ENCODE assay signal across 1 cellular context in genomic region chr15:65533057-65533752, GRCh38.
A peak's percentile ranks its signal among the peaks of the same experiment; 100 is the strongest.
TF ChIP-seq lines count a peak whose summit lies in the region.

No MANE protein-coding gene starts in this region.

TF ChIP-seq in HEK293, 187 proteins besides CTCF, POLR2A, EP300 and RAD21 (continued from another document and continues in another):
- peak; percentile 80 for TF ChIP-seq ZNF398 (tag by site-specific recombination; IDR thresholded peaks at IDR 0.05)
- peak; percentile 23; the same call in 1 of the 2 replicates for TF ChIP-seq ZNF610 (tag by site-specific recombination; IDR thresholded peaks at IDR 0.05; ENCODE audit: borderline replicate concordance)
- TF ChIP-seq PRDM6 (tag by site-specific recombination; IDR thresholded peaks at IDR 0.05), result peak; percentile 98
- no peak for TF ChIP-seq EGR2 (tag by site-specific recombination; IDR thresholded peaks at IDR 0.05; ENCODE audit: low read depth)
- 0 out of 2 replicates have a peak, but pooled peaks have one; percentile 52 for TF ChIP-seq OVOL3 (tag by site-specific recombination; IDR thresholded peaks at IDR 0.05)
- TF ChIP-seq ZNF302 (tag by site-specific recombination; IDR thresholded peaks at IDR 0.05; ENCODE audit: low read depth), result no peak
- TF ChIP-seq ZNF549 (tag by site-specific recombination; IDR thresholded peaks at IDR 0.05), result no peak
- TF ChIP-seq ZNF391 (tag by site-specific recombination; IDR thresholded peaks at IDR 0.05; ENCODE audit: borderline replicate concordance, low read depth), result 0 out of 2 replicates have a peak, but pooled peaks have one; percentile 12
- TF ChIP-seq ZNF248 (tag by site-specific recombination; IDR thresholded peaks at IDR 0.05), result no peak
- no peak for TF ChIP-seq ZNF280D (tag by site-specific recombination; IDR thresholded peaks at IDR 0.05)
- no peak for TF ChIP-seq ZNF292 (tag by site-specific recombination; IDR thresholded peaks at IDR 0.05; ENCODE audit: borderline replicate concordance, low read depth)
- TF ChIP-seq ZBTB6 (tag by site-specific recombination; IDR thresholded peaks at IDR 0.05), result no peak
- TF ChIP-seq ZNF707 (tag by site-specific recombination; IDR thresholded peaks at IDR 0.05), result no peak
- TF ChIP-seq ZNF639 (tag by site-specific recombination; IDR thresholded peaks at IDR 0.05), result peak; percentile 53
- TF ChIP-seq FEZF1 (tag by site-specific recombination; IDR thresholded peaks at IDR 0.05), result peak; percentile 78
- TF ChIP-seq IKZF3 (tag by site-specific recombination; IDR thresholded peaks at IDR 0.05), result peak; percentile 91
- TF ChIP-seq ZNF311 (tag by site-specific recombination; IDR thresholded peaks at IDR 0.05; ENCODE audit: borderline replicate concordance), result no peak
- no peak for TF ChIP-seq ZNF48 (tag by site-specific recombination; IDR thresholded peaks at IDR 0.05)
- 0 out of 2 replicates have a peak, but pooled peaks have one; percentile 6 for TF ChIP-seq PRDM10 (tag by site-specific recombination; IDR thresholded peaks at IDR 0.05)
- TF ChIP-seq ZNF843 (tag by site-specific recombination; IDR thresholded peaks at IDR 0.05), result peak; percentile 88
- TF ChIP-seq GLI2 (tag by site-specific recombination; IDR thresholded peaks at IDR 0.05; ENCODE audit: borderline replicate concordance, low read depth), result peak; percentile 61; the same call in 1 of the 2 replicates
- TF ChIP-seq ZNF16 (tag by site-specific recombination; IDR thresholded peaks at IDR 0.05; ENCODE audit: low read depth), result no peak
- no peak for TF ChIP-seq GLIS1 (tag by site-specific recombination; IDR thresholded peaks at IDR 0.05)
- no peak for TF ChIP-seq SETDB1 (IDR thresholded peaks at IDR 0.05; ENCODE audit: insufficient read length, low read length)
- peak; percentile 86 for TF ChIP-seq ZNF2 (tag by site-specific recombination; IDR thresholded peaks at IDR 0.05)
- TF ChIP-seq SCRT1 (tag by site-specific recombination; IDR thresholded peaks at IDR 0.05; ENCODE audit: borderline replicate concordance), result peak; percentile 70; the same call in 1 of the 2 replicates
- no peak for TF ChIP-seq ZNF768 (tag by site-specific recombination; IDR thresholded peaks at IDR 0.05)
- peak; percentile 38 for TF ChIP-seq ZIC2 (tag by site-specific recombination; IDR thresholded peaks at IDR 0.05)
- TF ChIP-seq ZBTB8A (tag by site-specific recombination; IDR thresholded peaks at IDR 0.05), result peak; percentile 70
- peak; percentile 36 for TF ChIP-seq INSM2 (tag by site-specific recombination; IDR thresholded peaks at IDR 0.05)
- no peak for TF ChIP-seq ZNF19 (tag by site-specific recombination; IDR thresholded peaks at IDR 0.05; ENCODE audit: low read depth)
- no peak for TF ChIP-seq BCL11B (tag by site-specific recombination; IDR thresholded peaks at IDR 0.05; ENCODE audit: low read depth)
- TF ChIP-seq ZNF600 (tag by site-specific recombination; IDR thresholded peaks at IDR 0.05), result no peak
- 0 out of 2 replicates have a peak, but pooled peaks have one; percentile 67 for TF ChIP-seq ZEB2 (tag by site-specific recombination; IDR thresholded peaks at IDR 0.05)
- 0 out of 2 replicates have a peak, but pooled peaks have one; percentile 39 for TF ChIP-seq ZNF596 (tag by site-specific recombination; IDR thresholded peaks at IDR 0.05)
- TF ChIP-seq ZBTB17 (tag by site-specific recombination; IDR thresholded peaks at IDR 0.05), result peak; percentile 69
- TF ChIP-seq ZFP41 (tag by site-specific recombination; IDR thresholded peaks at IDR 0.05; ENCODE audit: borderline replicate concordance), result no peak
- no peak for TF ChIP-seq ZNF555 (tag by site-specific recombination; conservative IDR thresholded peaks at IDR 0.05)
- TF ChIP-seq ZNF548 (tag by site-specific recombination; IDR thresholded peaks at IDR 0.05), result no peak
- no peak for TF ChIP-seq ZNF514 (tag by site-specific recombination; IDR thresholded peaks at IDR 0.05)
- no peak for TF ChIP-seq ZNF133 (tag by site-specific recombination; IDR thresholded peaks at IDR 0.05)
- TF ChIP-seq PBX3 (CRISPR knock-in tag; IDR thresholded peaks at IDR 0.05), result no peak
- TF ChIP-seq ATF2 (tag by site-specific recombination; IDR thresholded peaks at IDR 0.05; ENCODE audit: low read depth), result no peak
- peak; percentile 54 for TF ChIP-seq ZNF366 (tag by site-specific recombination; conservative IDR thresholded peaks at IDR 0.05)
- no peak for TF ChIP-seq ZNF626 (tag by site-specific recombination; IDR thresholded peaks at IDR 0.05)
- TF ChIP-seq KLF1 (tag by site-specific recombination; IDR thresholded peaks at IDR 0.05), result peak; percentile 96
- no peak for TF ChIP-seq ZNF335 (tag by site-specific recombination; conservative IDR thresholded peaks at IDR 0.05)
- peak; percentile 100 for TF ChIP-seq SP7 (tag by site-specific recombination; IDR thresholded peaks at IDR 0.05)
- no peak for TF ChIP-seq ZNF654 (tag by site-specific recombination; IDR thresholded peaks at IDR 0.05; ENCODE audit: low read depth)
- no peak for TF ChIP-seq ZSCAN16 (tag by site-specific recombination; IDR thresholded peaks at IDR 0.05)
- TF ChIP-seq REPIN1 (tag by site-specific recombination; IDR thresholded peaks at IDR 0.05; ENCODE audit: low read depth), result no peak
- no peak for TF ChIP-seq ZSCAN30 (tag by site-specific recombination; IDR thresholded peaks at IDR 0.05)
